14 cellular contexts compared by ENCODE assay signal in genomic region chr16:75868636-75869389, GRCh38.
A peak's percentile ranks its signal among the peaks of the same experiment; 100 is the strongest.
DNase-seq lines count a peak whose midpoint lies in the region; ATAC-seq and TF ChIP-seq lines count a peak whose summit lies in the region.
"Had no signal": no experiment of that assay in that cellular context is flagged by ENCODE, and none has a peak within 500 bp of the region (broad histone marks: within the 10 kb centered on the region; RNA-seq: fewer than 3 reads in every experiment).

No MANE protein-coding gene starts in this region.

- no peak for TF ChIP-seq EP300 in gastroesophageal sphincter (IDR thresholded peaks at IDR 0.05)

- intact Hi-C loops in lower leg skin (cut with DNase I; ENCODE audit: low total_unique reads), result no loop called here

- 65 to 67% methylated on average over 8 to 9 of the region's 9 CpGs for WGBS in gastroesophageal sphincter (ENCODE audit: low coverage in 1 of 2), 2 donors
- 83 to 90% methylated on average over 9 of the region's 9 CpGs for whole genome bisulfite sequencing in lower leg skin, 2 donors

- no peaks in the 10 kb centered on the region for H3K4me1 ChIP-seq in gastroesophageal sphincter

- H3K27me3 ChIP-seq in gastroesophageal sphincter, result no peaks in the 10 kb centered on the region

- DNase-seq in Ammon's horn (ENCODE audit: low spot score) (peak; percentile 43), NCI-H82 treated with DMSO at 0.1 percent for 48 hours (lab: John Stamatoyannopoulos, UW; ENCODE audit: unreplicated experiment) (peak; percentile 34), islet precursor cell (peak; percentile 58), pons (ENCODE audit: low spot score) (peak; percentile 63), AML-193 (lab: John Stamatoyannopoulos, UW) (no peak), lower leg skin (ENCODE audit: low spot score in 2 of 2) (no peak)
- DNase-seq: CD4-positive, alpha-beta T cell; DMS79; EL; GM23248 had no signal

- no peak overlapping the region for H3K27ac ChIP-seq in gastroesophageal sphincter
- H3K27ac ChIP-seq: 22Rv1, GM23248 had no signal

- H3K4me3 ChIP-seq in gastroesophageal sphincter, result no peak overlapping the region
- H3K4me3 ChIP-seq in lower leg skin (ENCODE audit: low read depth, poor library complexity, severe bottlenecking), result no peak overlapping the region
- H3K4me3 ChIP-seq: GM23248 had no signal

- no peaks in the 10 kb centered on the region for H3K9me3 ChIP-seq in gastroesophageal sphincter

- H3K36me3 ChIP-seq in gastroesophageal sphincter, result no peaks in the 10 kb centered on the region

- no peak for TF ChIP-seq POLR2A in gastroesophageal sphincter (IDR thresholded peaks at IDR 0.05)
- TF ChIP-seq POLR2A in lower leg skin (IDR thresholded peaks at IDR 0.05), result no peak

- TF ChIP-seq CTCF in gastroesophageal sphincter (IDR thresholded peaks at IDR 0.05) (no peak), lower leg skin (IDR thresholded peaks at IDR 0.05) (no peak)

- no peak for ATAC-seq in gastroesophageal sphincter
- no peak for ATAC-seq in HG02798 (IDR thresholded peaks at IDR 0.05; ENCODE audit: poor library complexity, unreplicated experiment)
- ATAC-seq: HCT116 had no signal

Comparison
In these comparisons a context has a peak if more than half of its experiments do, and no peak if none do; other contexts are left out.
1. DNase-seq: peak in Ammon's horn (single experiment), NCI-H82 treated with DMSO at 0.1 percent for 48 hours (single experiment), islet precursor cell (single experiment) and pons (single experiment); none in AML-193 (0 of 2) and lower leg skin (0 of 2).